8 cellular contexts compared by ENCODE assay signal in genomic region chr5:119451561-119451960, GRCh38. TPM values are rescaled to one million over a fixed set of nuclear protein-coding genes. Genes with fewer than 3 reads are reported as not detected.
DNase-seq lines count a peak whose midpoint lies in the region; ATAC-seq, FAIRE-seq and TF ChIP-seq lines count a peak whose summit lies in the region.

No MANE protein-coding gene starts in this region.

- no peaks in the 10 kb centered on the region for H3K36me3 ChIP-seq in CD8-positive, alpha-beta T cell (ENCODE audit: insufficient read depth, low read length)
- no peaks in the 10 kb centered on the region for H3K36me3 ChIP-seq in astrocyte (ENCODE audit: insufficient read depth, low read length)

- peak overlapping the region; percentile 92 for H3K4me3 Mint-ChIP-seq in CD8-positive, alpha-beta T cell
- H3K4me3 Mint-ChIP-seq in IgD-negative memory B cell (peak overlapping the region in 3 of 4 donors; percentile 89 to 98 (median 96)), astrocyte (ENCODE audit: unreplicated experiment) (peak overlapping the region; percentile 97), nephron progenitor cell (peak overlapping the region; percentile 97)

- ATAC-seq in CD8-positive, alpha-beta T cell = no peak

- peaks cover 17% of the 10 kb centered on the region for H3K4me1 Mint-ChIP-seq in CD8-positive, alpha-beta T cell (ENCODE audit: low read depth)
- H3K4me1 Mint-ChIP-seq in IgD-negative memory B cell (peaks cover 24 to 35% (median 30%) of the 10 kb centered on the region in 3 donors), astrocyte (ENCODE audit: low read depth, unreplicated experiment) (no peaks in the 10 kb centered on the region), nephron progenitor cell (peaks cover 12% of the 10 kb centered on the region)

- no peak for TF ChIP-seq CTCF in CD8-positive, alpha-beta T cell (IDR thresholded peaks at IDR 0.05)
- no peak for TF ChIP-seq CTCF in astrocyte (IDR thresholded peaks at IDR 0.05; ENCODE audit: insufficient read depth, low read depth, low read length)
- TF ChIP-seq CTCF in nephron progenitor cell (IDR thresholded peaks at IDR 0.05) = no peak

- H3K9me3 Mint-ChIP-seq in CD8-positive, alpha-beta T cell = no peaks in the 10 kb centered on the region
- H3K9me3 Mint-ChIP-seq in IgD-negative memory B cell (no peaks in the 10 kb centered on the region), astrocyte (ENCODE audit: unreplicated experiment) (peaks cover 9% of the 10 kb centered on the region), nephron progenitor cell (peaks cover 32% of the 10 kb centered on the region)

- POLR2A ChIA-PET in CD8-positive, alpha-beta T cell (lab: Charles Lee) = no interaction called here

- H4K20me1 ChIP-seq in astrocyte (ENCODE audit: insufficient read depth, low read length) = no peaks in the 10 kb centered on the region

- CTCF ChIA-PET in CD8-positive, alpha-beta T cell (lab: Charles Lee) = interaction anchor here (2.5 kb wide), 1 partner anchor 464 kb away, joined by 10 read pairs; the partner anchor contains the start of gene DTWD2

- no peaks in the 10 kb centered on the region for H3K9me3 ChIP-seq in CD8-positive, alpha-beta T cell (ENCODE audit: low read length)
- peaks cover 3% of the 10 kb centered on the region for H3K9me3 ChIP-seq in astrocyte (ENCODE audit: insufficient read depth, low read depth, low read length)

- DNase-seq in CD8-positive, alpha-beta T cell = no peak
- DNase-seq in astrocyte (ENCODE audit: low read depth) (no peak), nephron progenitor cell (no peak), GM03348 (ENCODE audit: low spot score) (no peak), GF-D8 (lab: John Stamatoyannopoulos, UW) (no peak), NCI-H1105 treated with DMSO at 0.1 percent for 48 hours (lab: John Stamatoyannopoulos, UW) (no peak), NCI-H1105 (lab: John Stamatoyannopoulos, UW) (no peak)

- peaks cover 16% of the 10 kb centered on the region for H3K4me1 ChIP-seq in CD8-positive, alpha-beta T cell (ENCODE audit: insufficient read depth, low read length)
- no peaks in the 10 kb centered on the region for H3K4me1 ChIP-seq in astrocyte (ENCODE audit: insufficient read depth, low read length)

- peaks cover 5% of the 10 kb centered on the region for H3K36me3 Mint-ChIP-seq in CD8-positive, alpha-beta T cell
- H3K36me3 Mint-ChIP-seq in IgD-negative memory B cell (peaks cover 3% of the 10 kb centered on the region), astrocyte (ENCODE audit: low read depth, unreplicated experiment) (no peaks in the 10 kb centered on the region), nephron progenitor cell (ENCODE audit: low read depth) (peaks cover 24% of the 10 kb centered on the region)

- no peak overlapping the region for H3K4me3 ChIP-seq in CD8-positive, alpha-beta T cell (ENCODE audit: low read depth, low read length)
- H3K4me3 ChIP-seq in astrocyte (ENCODE audit: insufficient read depth, low read depth, low read length) = no peak overlapping the region

- peak overlapping the region; percentile 92 for H3K4me2 ChIP-seq in astrocyte (ENCODE audit: low read length)

- peak overlapping the region; percentile 88 for H3K27ac Mint-ChIP-seq in CD8-positive, alpha-beta T cell
- H3K27ac Mint-ChIP-seq in IgD-negative memory B cell (peak overlapping the region; percentile 91 to 97 (median 96)), astrocyte (ENCODE audit: unreplicated experiment) (no peak overlapping the region), nephron progenitor cell (no peak overlapping the region)

- H3K27me3 Mint-ChIP-seq in CD8-positive, alpha-beta T cell (ENCODE audit: low read depth) = no peaks in the 10 kb centered on the region
- no peaks in the 10 kb centered on the region for H3K27me3 Mint-ChIP-seq in IgD-negative memory B cell
- H3K27me3 Mint-ChIP-seq in astrocyte (ENCODE audit: low read depth, unreplicated experiment) = no peaks in the 10 kb centered on the region
- peaks cover 3% of the 10 kb centered on the region for H3K27me3 Mint-ChIP-seq in nephron progenitor cell (ENCODE audit: low read depth, poor library complexity)

- H3K9ac ChIP-seq in astrocyte (ENCODE audit: low read length) = no peak overlapping the region

- intact Hi-C loops in CD8-positive, alpha-beta T cell (cut with DNase I, micrococcal nuclease) = loop anchor here (5.0 kb wide), 3 partner anchors 124 to 379 kb away; partner anchors contain the start of gene DMXL1 (in 1 of the 2)

- peaks cover 12% of the 10 kb centered on the region for H3K79me2 ChIP-seq in astrocyte (ENCODE audit: insufficient read depth, low read length)

- H3K27ac ChIP-seq in CD8-positive, alpha-beta T cell (ENCODE audit: low read depth, low read length) = no peak overlapping the region
- no peak overlapping the region for H3K27ac ChIP-seq in astrocyte (ENCODE audit: low read depth, low read length)

- H3K27me3 ChIP-seq in CD8-positive, alpha-beta T cell (ENCODE audit: insufficient read depth, low read length) = no peaks in the 10 kb centered on the region
- H3K27me3 ChIP-seq in astrocyte (ENCODE audit: insufficient read depth, low read length) = no peaks in the 10 kb centered on the region

- no peak for FAIRE-seq in astrocyte (lab: Jason Lieb, UNC)

- H2AFZ ChIP-seq in astrocyte (ENCODE audit: low read depth, low read length) = peak overlapping the region; percentile 79

RNA-seq across cellular contexts. Expression of gene HSD17B4, which starts 0.7 kb away (rescaled TPM):
- total RNA-seq in CD8-positive, alpha-beta T cell = 1 to 10 TPM; 7.4 to 8.6 TPM
- 117 TPM for polyA plus RNA-seq in IgD-negative memory B cell
- 82.8 and 108 TPM in 2 replicates for total RNA-seq in astrocyte

Comparison
In these comparisons a context has a peak if more than half of its experiments do, and no peak if none do; other contexts are left out.
1. H3K27ac Mint-ChIP-seq: peak in CD8-positive, alpha-beta T cell (single experiment) and IgD-negative memory B cell (3 of 3); none in astrocyte (single experiment) and nephron progenitor cell (single experiment).
2. Peak in every context shown above with its lines, with median percentiles within 50 percentile points of each other: H3K4me3 Mint-ChIP-seq.